ENCODE assay signal across 1 cellular context in genomic region chr3:159781867-159782266, GRCh38.
TF ChIP-seq lines count a peak whose summit lies in the region.

No MANE protein-coding gene starts in this region.

TF ChIP-seq in A549, 52 proteins besides CTCF, POLR2A, EP300 and RAD21 (continued from another document):
- TF ChIP-seq, protein P1, sequence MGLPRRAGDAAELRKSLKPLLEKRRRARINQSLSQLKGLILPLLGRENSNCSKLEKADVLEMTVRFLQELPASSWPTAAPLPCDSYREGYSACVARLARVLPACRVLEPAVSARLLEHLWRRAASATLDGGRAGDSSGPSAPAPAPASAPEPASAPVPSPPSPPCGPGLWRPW (IDR thresholded peaks at IDR 0.05) = no peak
- TF ChIP-seq HDAC2 (IDR thresholded peaks at IDR 0.05) (no peak), HEYL (CRISPR knock-in tag; IDR thresholded peaks at IDR 0.05) (no peak), MYC (IDR thresholded peaks at IDR 0.05; ENCODE audit: borderline replicate concordance, low read length) (no peak), E2F6 (IDR thresholded peaks at IDR 0.05; ENCODE audit: borderline replicate concordance, low read depth) (no peak), GATA3 (IDR thresholded peaks at IDR 0.05; ENCODE audit: borderline replicate concordance) (no peak), PHF8 (IDR thresholded peaks at IDR 0.05; ENCODE audit: borderline replicate concordance, low read depth) (no peak)
